ENCODE assay signal across 13 cellular contexts in the genomic region with DNA sequence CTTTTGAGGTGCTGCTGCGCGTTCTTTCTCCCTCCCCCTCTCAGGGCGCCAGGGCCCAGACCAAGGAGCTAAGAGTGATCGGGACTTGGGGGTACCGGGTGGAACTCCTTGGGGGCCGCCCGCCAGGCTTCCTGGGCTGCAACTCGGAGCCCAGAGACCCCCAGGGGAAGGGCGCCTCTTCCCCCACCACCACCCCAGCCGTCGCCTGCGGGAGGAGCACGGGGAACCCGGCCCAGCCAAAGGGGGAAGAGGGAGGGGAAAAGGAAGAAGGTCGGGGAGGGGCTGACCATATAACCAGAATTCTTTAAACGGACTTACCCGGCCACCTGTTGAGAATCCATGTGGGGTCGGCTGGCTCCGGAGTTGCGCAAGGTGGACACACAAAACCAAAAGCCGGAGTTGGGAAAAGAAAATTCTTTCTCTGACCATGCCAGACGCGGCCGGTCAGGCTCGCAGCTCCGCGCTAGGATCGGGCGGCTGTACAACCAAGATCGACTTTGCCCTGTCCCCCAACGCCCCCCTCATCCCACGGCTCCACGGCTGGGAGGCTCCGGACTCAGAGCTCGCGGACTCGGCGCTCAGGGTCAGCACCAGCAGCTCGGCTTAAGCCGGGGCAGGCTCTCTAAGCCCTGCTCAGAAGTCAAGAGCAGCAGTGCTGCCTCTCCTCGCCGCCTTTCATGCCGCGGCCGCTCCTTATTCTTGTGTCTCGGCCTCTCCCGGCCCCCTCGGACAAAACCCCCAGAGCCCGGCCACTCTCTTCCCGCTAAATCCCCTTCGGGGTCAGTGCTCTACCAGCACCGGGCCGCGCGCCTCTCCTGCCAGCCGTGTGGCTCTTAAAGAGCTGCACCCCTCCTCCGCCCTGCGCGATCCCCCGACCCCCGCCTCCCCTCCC. TPM values are rescaled to one million over a fixed set of nuclear protein-coding genes. Genes with fewer than 3 reads are reported as not detected.
DNase-seq lines count a peak whose midpoint lies in the region; ATAC-seq and TF ChIP-seq lines count a peak whose summit lies in the region.
"Had no signal": no experiment of that assay in that cellular context is flagged by ENCODE, and none has a peak within 500 bp of the region (broad histone marks: within the 10 kb centered on the region; RNA-seq: fewer than 3 reads in every experiment).

No MANE protein-coding gene starts in this region.

- 1 to 2% methylated on average over 22 to 59 of the region's 61 CpGs for WGBS in endodermal cell (ENCODE audit: insufficient coverage in 1 of 2, insufficient read length in 1 of 2), 2 experiments
- 2 to 3% methylated on average over 61 of the region's 61 CpGs for WGBS in sigmoid colon, 2 donors

- H3K4me3 ChIP-seq in endodermal cell (ENCODE audit: low read length) (peak overlapping the region; percentile 77), sigmoid colon (no peak overlapping the region)

- H3K9me3 ChIP-seq in endodermal cell (ENCODE audit: control insufficient read depth, low read length) (no peaks in the 10 kb centered on the region), sigmoid colon (no peaks in the 10 kb centered on the region)
- H3K9me3 ChIP-seq: upper lobe of left lung had no signal

- TF ChIP-seq CTCF in endodermal cell (conservative IDR thresholded peaks at IDR 0.05) (no peak), sigmoid colon (IDR thresholded peaks at IDR 0.05) (no peak)

- H3K27ac ChIP-seq in endodermal cell (ENCODE audit: low read depth, low read length) (no peak overlapping the region), sigmoid colon (no peak overlapping the region)
- H3K27ac ChIP-seq: upper lobe of left lung had no signal

- no peak overlapping the region for H3K27ac Mint-ChIP-seq in endodermal cell

- DNase-seq in NCI-H524 (lab: John Stamatoyannopoulos, UW) (peak; percentile 20 to 27), NCI-H524 treated with DMSO at 0.1 percent for 48 hours (lab: John Stamatoyannopoulos, UW) (no peak), NCI-H146 treated with DMSO at 0.1 percent for 48 hours (lab: John Stamatoyannopoulos, UW; ENCODE audit: unreplicated experiment) (peak; percentile 28), endodermal cell (peak; percentile 85), sigmoid colon (peak; percentile 46), RPMI8226 (no peak)
- DNase-seq: effector memory CD4-positive, alpha-beta T cell; kidney glomerular epithelial cell had no signal

- peaks cover 100% of the 10 kb centered on the region for H3K27me3 ChIP-seq in endodermal cell (ENCODE audit: control insufficient read depth, insufficient read depth, low read length, poor library complexity, severe bottlenecking)
- H3K27me3 ChIP-seq in sigmoid colon, result peaks cover 77 to 100% (median 96%) of the 10 kb centered on the region in 3 donors

- ATAC-seq in HG02571 (IDR thresholded peaks at IDR 0.05; ENCODE audit: unreplicated experiment) (no peak), HG02588 (IDR thresholded peaks at IDR 0.05; ENCODE audit: unreplicated experiment) (no peak)

- H3K27me3 Mint-ChIP-seq in endodermal cell (ENCODE audit: insufficient read depth), result peaks cover 91% of the 10 kb centered on the region

- H3K36me3 Mint-ChIP-seq in endodermal cell (ENCODE audit: low read depth), result no peaks in the 10 kb centered on the region

- H3K4me1 ChIP-seq in endodermal cell (ENCODE audit: control insufficient read depth, insufficient read depth, low read length) (peaks cover 15% of the 10 kb centered on the region), sigmoid colon (peaks cover 0 to 64% (median 46%) of the 10 kb centered on the region in 4 donors)

- TF ChIP-seq POLR2A in sigmoid colon (IDR thresholded peaks at IDR 0.05), result no peak

- peak overlapping the region; percentile 69 for H3K4me3 Mint-ChIP-seq in endodermal cell

- no peaks in the 10 kb centered on the region for H3K36me3 ChIP-seq in endodermal cell (ENCODE audit: control insufficient read depth, insufficient read depth, low read length)
- H3K36me3 ChIP-seq in sigmoid colon, result no peaks in the 10 kb centered on the region
- H3K36me3 ChIP-seq: upper lobe of left lung had no signal

- intact Hi-C loops in sigmoid colon (cut with DNase I), result no loop called here

- no peak for TF ChIP-seq EP300 in sigmoid colon (IDR thresholded peaks at IDR 0.05)

- peaks cover 43% of the 10 kb centered on the region for H3K4me1 Mint-ChIP-seq in endodermal cell

- H3K9ac ChIP-seq in endodermal cell (ENCODE audit: extremely low read depth, low read length, poor library complexity, severe bottlenecking), result no peak overlapping the region

- no peaks in the 10 kb centered on the region for H3K9me3 Mint-ChIP-seq in endodermal cell

RNA-seq across cellular contexts. Expression of a gene that starts 6.3 kb away (rescaled TPM):
- total RNA-seq in endodermal cell (1 to 10 TPM; 1.9 to 5.7 TPM), sigmoid colon (not detected)
- polyA plus RNA-seq in endodermal cell (2013, experiment 1 of 2), result 0.71 TPM
- polyA plus RNA-seq in endodermal cell (2013, experiment 2 of 2), result 0.62 TPM
- polyA plus RNA-seq in sigmoid colon, result not detected
- total RNA-seq: HT-29, upper lobe of left lung had no signal
- polyA plus RNA-seq: AG04450 had no signal

Comparison
In these comparisons a context has a peak if more than half of its experiments do, and no peak if none do; other contexts are left out.
1. DNase-seq: peak in NCI-H524 (2 of 2), NCI-H146 treated with DMSO at 0.1 percent for 48 hours (single experiment), endodermal cell (single experiment) and sigmoid colon (single experiment); none in NCI-H524 treated with DMSO at 0.1 percent for 48 hours (single experiment) and RPMI8226 (single experiment).